ENCODE assay signal across 23 cellular contexts in the genomic region with DNA sequence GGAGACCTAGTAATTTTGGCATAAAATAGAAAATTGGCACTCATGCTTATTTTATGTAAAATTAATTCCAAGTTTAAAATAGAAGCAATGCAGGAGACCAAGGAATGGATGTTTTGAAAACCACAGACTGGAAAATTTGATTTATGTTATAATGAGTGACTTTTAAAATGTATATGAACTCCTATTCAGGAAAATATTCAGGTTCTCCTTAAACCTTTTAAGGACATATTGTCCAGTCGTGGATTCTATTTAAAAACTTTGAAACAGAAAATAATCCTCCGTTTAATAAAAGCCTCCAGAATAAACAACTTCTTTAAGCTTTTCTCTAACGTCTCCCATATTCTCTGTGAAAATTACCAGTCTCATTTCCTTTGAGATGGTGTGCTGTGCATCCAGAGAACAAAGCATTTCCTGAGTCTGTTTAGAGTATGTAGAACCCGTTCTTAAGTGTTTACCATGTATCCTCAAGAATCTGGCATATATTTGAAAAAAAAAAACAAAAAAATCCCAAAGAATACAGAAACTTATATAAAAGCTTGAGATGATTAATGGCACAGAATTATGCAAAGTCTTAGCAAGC.
"Had no signal": no experiment of that assay in that cellular context is flagged by ENCODE, and none has a peak within 500 bp of the region (broad histone marks: within the 10 kb centered on the region; RNA-seq: fewer than 3 reads in every experiment).

No MANE protein-coding gene starts in this region.

- H3K9me3 Mint-ChIP-seq: endodermal cell; natural killer cell treated with Interleukin-12 subunit alpha and Interleukin-12 subunit beta and Interleukin-15 and Interleukin-18, amount 100 ng/mL, for 72 hours; neural crest cell; stimulated activated memory B cell treated with anti-CD40 and anti-IgM and Interleukin-4, amounts not matched to agents 10 μg/mL and 1 μg/mL and 100 μg/mL, for 72 hours had no signal

- H3K27me3 ChIP-seq: ovary, sigmoid colon, upper lobe of left lung had no signal

- H3K36me3 Mint-ChIP-seq: natural killer cell treated with Interleukin-12 subunit alpha and Interleukin-12 subunit beta and Interleukin-15 and Interleukin-18, amount 100 ng/mL, for 72 hours; stimulated activated memory B cell treated with anti-CD40 and anti-IgM and Interleukin-4, amounts not matched to agents 10 μg/mL and 1 μg/mL and 100 μg/mL, for 72 hours had no signal

- H3K9me3 ChIP-seq: esophagus squamous epithelium, lower lobe of right lung, ovary, psoas muscle, sigmoid colon, spleen, thoracic aorta, tibial nerve, upper lobe of left lung had no signal

- H3K4me1 Mint-ChIP-seq: endodermal cell; stimulated activated memory B cell treated with anti-CD40 and anti-IgM and Interleukin-4, amounts not matched to agents 10 μg/mL and 1 μg/mL and 100 μg/mL, for 72 hours had no signal

- ATAC-seq: left ventricle myocardium superior; lower lobe of right lung; natural killer cell treated with Interleukin-12 subunit alpha and Interleukin-12 subunit beta and Interleukin-15 and Interleukin-18, amount 100 ng/mL, for 72 hours; psoas muscle; right cardiac atrium; stimulated activated memory B cell treated with anti-CD40 and anti-IgM and Interleukin-4, amounts not matched to agents 10 μg/mL and 1 μg/mL and 100 μg/mL, for 72 hours; stimulated activated naive CD8-positive, alpha-beta T cell treated with anti-CD3 and anti-CD28 coated beads, Interleukin-15, Interleukin-2, amounts not matched to agents 100 U/mL and 50 U/mL, for 24 hours had no signal

- H3K27me3 Mint-ChIP-seq: natural killer cell treated with Interleukin-12 subunit alpha and Interleukin-12 subunit beta and Interleukin-15 and Interleukin-18, amount 100 ng/mL, for 72 hours had no signal

- H3K27ac Mint-ChIP-seq: endodermal cell; natural killer cell treated with Interleukin-12 subunit alpha and Interleukin-12 subunit beta and Interleukin-15 and Interleukin-18, amount 100 ng/mL, for 72 hours; stimulated activated memory B cell treated with anti-CD40 and anti-IgM and Interleukin-4, amounts not matched to agents 10 μg/mL and 1 μg/mL and 100 μg/mL, for 72 hours had no signal

- H3K4me1 ChIP-seq: esophagus squamous epithelium, lower lobe of right lung, psoas muscle, sigmoid colon, spleen, tibial nerve, upper lobe of left lung had no signal

- H3K4me3 ChIP-seq: esophagus squamous epithelium, lower lobe of right lung, ovary, psoas muscle, sigmoid colon, spleen, thoracic aorta, tibial nerve, upper lobe of left lung had no signal

- H3K4me3 Mint-ChIP-seq: endodermal cell; natural killer cell treated with Interleukin-12 subunit alpha and Interleukin-12 subunit beta and Interleukin-15 and Interleukin-18, amount 100 ng/mL, for 72 hours; neural crest cell; stimulated activated memory B cell treated with anti-CD40 and anti-IgM and Interleukin-4, amounts not matched to agents 10 μg/mL and 1 μg/mL and 100 μg/mL, for 72 hours had no signal

- H3K36me3 ChIP-seq: esophagus squamous epithelium, lower lobe of right lung, ovary, sigmoid colon, spleen, thoracic aorta, tibial nerve, upper lobe of left lung had no signal

- H3K27ac ChIP-seq: esophagus squamous epithelium, lower lobe of right lung, ovary, psoas muscle, sigmoid colon, spleen, thoracic aorta, tibial nerve, upper lobe of left lung had no signal

- DNase-seq: effector CD8-positive, alpha-beta T cell; endodermal cell; erythroblast; esophagus squamous epithelium; foreskin melanocyte; hypothalamus; left ventricle myocardium superior; lower lobe of right lung; ovary; posterior cingulate gyrus; psoas muscle; right cardiac atrium; sigmoid colon; spleen; stimulated activated CD4-positive, alpha-beta T cell treated with anti-CD3 and anti-CD28 coated beads, Interleukin-4, amount 100 ng/mL, for 4 hours; stimulated activated naive CD8-positive, alpha-beta T cell treated with anti-CD3 and anti-CD28 coated beads, Interleukin-15, Interleukin-2, amounts not matched to agents 100 U/mL and 50 U/mL, for 24 hours; substantia nigra; upper lobe of left lung had no signal
